ENCODE assay signal across 23 cellular contexts in genomic region chr11:3205261-3206127, GRCh38. TPM values are rescaled to one million over a fixed set of nuclear protein-coding genes. Genes with fewer than 3 reads are reported as not detected.
DNase-seq lines count a peak whose midpoint lies in the region; ATAC-seq, FAIRE-seq and TF ChIP-seq lines count a peak whose summit lies in the region.
"Had no signal": no experiment of that assay in that cellular context is flagged by ENCODE, and none has a peak within 500 bp of the region (broad histone marks: within the 10 kb centered on the region; RNA-seq: fewer than 3 reads in every experiment).

No MANE protein-coding gene starts in this region.

- H4K20me1 ChIP-seq in K562 (replicated peaks; ENCODE audit: control insufficient read depth, insufficient read depth, low read length) (peaks cover 8% of the 10 kb centered on the region), HepG2 (ENCODE audit: insufficient read depth, low read length) (0 out of 2 replicates have a peak, but pooled peaks cover 4% of the 10 kb centered on the region)

- BruUV-seq in K562 (replicated peaks; lab: Mats Ljungman, UMichigan) = no TSS peak
- no TSS peak for BruUV-seq in HepG2 (replicated peaks; lab: Mats Ljungman, UMichigan)

- H2AFZ ChIP-seq in K562 (ENCODE audit: low read depth, low read length) = no peak overlapping the region
- H2AFZ ChIP-seq in HepG2 (ENCODE audit: low read length) = no peak overlapping the region

- H3K4me1 ChIP-seq in heart right ventricle (peaks cover 3 to 26% (median 13%) of the 10 kb centered on the region in 9 donors), K562 (replicated peaks in 1 of 2; ENCODE audit: control insufficient read depth in 2 of 2, insufficient read depth in 2 of 2, low read length in 2 of 2) (peaks cover 0 to 31% of the 10 kb centered on the region in 2 experiments; a peak in 1 of 5 replicates), HepG2 (ENCODE audit: insufficient read depth, low read length) (no peaks in the 10 kb centered on the region)

- no peak for TF ChIP-seq CTCF in heart right ventricle (IDR thresholded peaks at IDR 0.05)
- TF ChIP-seq CTCF in K562 (IDR thresholded peaks at IDR 0.05 in 2 of 3, conservative IDR thresholded peaks at IDR 0.05 in 1 of 3; ENCODE audit: insufficient read depth in 2 of 3, low read depth in 1 of 3, low read length in 3 of 3) = no peak
- TF ChIP-seq CTCF in HepG2 (CRISPR knock-in tag; IDR thresholded peaks at IDR 0.05) = no peak

- intact Hi-C loops in left cardiac atrium (cut with DNase I) (no loop called here), heart right ventricle (cut with DNase I) (no loop called here), K562 (cut with micrococcal nuclease) (no loop called here), HepG2 (cut with micrococcal nuclease; ENCODE audit: unreplicated experiment) (no loop called here)

- CTCF ChIA-PET in K562 (lab: Yijun Ruan, JAX; ENCODE audit: low intra/inter-chr PET ratio) = no interaction called here
- CTCF ChIA-PET in HepG2 (lab: Yijun Ruan, JAX; ENCODE audit: low intra/inter-chr PET ratio, low total read pairs) = no interaction called here

- peaks cover 0 to 6% (median under 1%) of the 10 kb centered on the region in 11 donors for H3K9me3 ChIP-seq in heart right ventricle
- H3K9me3 ChIP-seq in K562 (replicated peaks; ENCODE audit: control insufficient read depth, insufficient read depth, low read depth, low read length) = no peaks in the 10 kb centered on the region
- no peaks in the 10 kb centered on the region for H3K9me3 ChIP-seq in HepG2 (ENCODE audit: low read length)
- H3K9me3 ChIP-seq: neutrophil had no signal

- H3K4me2 ChIP-seq in K562 (ENCODE audit: insufficient read depth, low read length) = no peak overlapping the region
- H3K4me2 ChIP-seq in HepG2 (ENCODE audit: low read depth, low read length) = no peak overlapping the region

- H3K9ac ChIP-seq in K562 (ENCODE audit: insufficient read depth in 1 of 2, low read depth in 2 of 2, low read length in 2 of 2) = no peak overlapping the region
- no peak overlapping the region for H3K9ac ChIP-seq in HepG2 (ENCODE audit: insufficient read depth, low read depth, low read length)

- TF ChIP-seq EP300 in K562 (IDR thresholded peaks at IDR 0.05; ENCODE audit: low read length) (no peak), HepG2 (IDR thresholded peaks at IDR 0.05; ENCODE audit: low read depth in 2 of 2, low read length in 2 of 2) (no peak), HepG2 (CRISPR knock-in tag; IDR thresholded peaks at IDR 0.05; ENCODE audit: borderline replicate concordance) (no peak)

- 36 to 55% methylated on average over 16 of the region's 16 CpGs for WGBS in heart right ventricle, 2 donors
- WGBS in K562 (ENCODE audit: insufficient coverage, low coverage, missing lambda C conversion rate) = 3% methylated on average over 15 of the region's 16 CpGs
- WGBS in HepG2 (ENCODE audit: low lambda C conversion rate) = 7% methylated on average over 8 of the region's 16 CpGs

- POLR2A ChIA-PET in K562 (lab: Yijun Ruan, JAX) (interaction anchor here (0.5 to 0.6 kb wide), 5 partner anchors 71 to 822 kb away, joined by 3 to 5 read pairs (median 3); no protein-coding TSS in a partner anchor), HepG2 (lab: Yijun Ruan, JAX) (no interaction called here)

- no peak for TF ChIP-seq POLR2A in K562 (conservative IDR thresholded peaks at IDR 0.05)
- TF ChIP-seq POLR2A in HepG2 (IDR thresholded peaks at IDR 0.05; ENCODE audit: insufficient read depth in 1 of 2, low read depth in 2 of 2, low read length in 2 of 2) = no peak

- no peak for TF ChIP-seq RAD21 in K562 (CRISPR knock-in tag; conservative IDR thresholded peaks at IDR 0.05 in 1 of 2, IDR thresholded peaks at IDR 0.05 in 1 of 2)
- no peak for TF ChIP-seq RAD21 in HepG2 (CRISPR knock-in tag; IDR thresholded peaks at IDR 0.05)

- H3K27me3 ChIP-seq in heart right ventricle (peaks cover 13 to 49% (median 42%) of the 10 kb centered on the region in 7 donors), K562 (ENCODE audit: control insufficient read depth in 2 of 2, insufficient read depth in 2 of 2, low read length in 2 of 2) (peaks cover 26 to 48% of the 10 kb centered on the region in 2 experiments; a peak in 4 of 5 replicates), HepG2 (ENCODE audit: control insufficient read depth in 1 of 2, insufficient read depth in 2 of 2, low read length in 2 of 2) (peaks cover 15 to 52% of the 10 kb centered on the region in 2 experiments)

- H3K27ac ChIP-seq in heart right ventricle (no peak overlapping the region), K562 (ENCODE audit: extremely low read depth, low read depth, low read length) (no peak overlapping the region), HepG2 (ENCODE audit: extremely low read length, insufficient read depth, low read length) (no peak overlapping the region)
- H3K27ac ChIP-seq: neutrophil had no signal

- H3K36me3 ChIP-seq in heart right ventricle (no peaks in the 10 kb centered on the region), K562 (ENCODE audit: control insufficient read depth, insufficient read depth, low read length) (no peaks in the 10 kb centered on the region), HepG2 (replicated peaks in 1 of 2; ENCODE audit: control insufficient read depth in 1 of 2, insufficient read depth in 2 of 2, low read length in 2 of 2) (no peaks in the 10 kb centered on the region)
- H3K36me3 ChIP-seq: neutrophil had no signal

- FAIRE-seq in K562 (lab: Jason Lieb, UNC) (no peak), HepG2 (lab: Jason Lieb, UNC) (no peak)

- DNase-seq in left cardiac atrium (peak; percentile 13), heart right ventricle (no peak), K562 (ENCODE audit: extremely low read depth in 1 of 4, low spot score in 3 of 4) (no peak), HepG2 (ENCODE audit: low spot score) (no peak), NCI-H1694 (lab: John Stamatoyannopoulos, UW) (no peak)
- no peak for DNase-seq in stimulated activated CD4-positive, alpha-beta T cell treated with anti-CD3 and anti-CD28 coated beads, Interleukin-2, amount 100 ng/mL, for 48 hours
- DNase-seq in activated naive CD4-positive, alpha-beta T cell (lab: John Stamatoyannopoulos, UW) = no peak
- DNase-seq: ACHN; activated CD4-positive, alpha-beta T cell treated with anti-CD3 and anti-CD28 coated beads, Interleukin-2, amount 50 U/mL, for 1 hour; activated effector memory CD4-positive, alpha-beta T cell treated with anti-CD3 and anti-CD28 coated beads, Interleukin-2, amount 50 U/mL, for 16 hours; caudate nucleus; DMS153; erythroblast; GF-D8; NCI-H187; substantia nigra had no signal

- H3K79me2 ChIP-seq in K562 (ENCODE audit: control insufficient read depth, insufficient read depth, low read length) (no peaks in the 10 kb centered on the region), HepG2 (ENCODE audit: insufficient read depth, low read length) (no peaks in the 10 kb centered on the region)

- ATAC-seq in left cardiac atrium = no peak
- ATAC-seq in heart right ventricle = no peak
- no peak; the same call in 2 of the 3 replicates for ATAC-seq in K562
- ATAC-seq in HepG2 = no peak
- ATAC-seq in HG02678 (IDR thresholded peaks at IDR 0.05; ENCODE audit: unreplicated experiment) = no peak

- no peaks in the 10 kb centered on the region for H3K9me1 ChIP-seq in K562 (ENCODE audit: control insufficient read depth, insufficient read depth, low read length)

- in situ Hi-C loops in K562 (cut with MboI) = no loop called here
- in situ Hi-C loops in HepG2 (cut with HindIII; ENCODE audit: extremely low pct_ligation_motif_present, low pct_unique_long_range_greater_than_20kb) = no loop called here

- H3K4me3 ChIP-seq in heart right ventricle (no peak overlapping the region), K562 (no peak overlapping the region), HepG2 (replicated peaks in 1 of 3; ENCODE audit: insufficient read depth in 1 of 3, low read depth in 2 of 3, low read length in 3 of 3) (no peak overlapping the region)

RNA-seq across cellular contexts. Expression of gene MRGPRG, which starts 13.1 kb away (rescaled TPM):
- total RNA-seq in left cardiac atrium (not detected), heart right ventricle (not detected), K562 (2014; rRNA removed) (not detected in 2 replicates), K562 (2014; rRNA removed; fragmentation: Illumina TruSeq; extraction: Trizol) (not detected in 2 replicates), K562 (2015; rRNA removed; fragmentation: Illumina TruSeq; extraction: Trizol) (not detected in 2 replicates), K562 (2021) (not detected in 2 replicates), HepG2 (2016; rRNA removed; fragmentation: Illumina TruSeq; extraction: Trizol) (not detected in 2 replicates)
- polyA plus RNA-seq in heart right ventricle (not detected), K562 (2011; rRNA removed) (not detected in 2 replicates), K562 (2014; fragmentation: Illumina TruSeq; extraction: Trizol) (not detected in 2 replicates), K562 (2014; fragmentation: Nextera tagmentation; extraction: Ambion mirVana) (not detected), K562 (2014; rRNA removed) (not detected in 2 replicates), HepG2 (2011; rRNA removed) (not detected in 2 replicates)
- total RNA-seq in K562 (2011; cell fraction: chromatin; rRNA removed; ENCODE audit: low replicate concordance) = not detected in 2 replicates
- total RNA-seq in K562 (2011; cell fraction: nucleolus; rRNA removed) = not detected in 2 replicates
- total RNA-seq in K562 (2011; cell fraction: nucleoplasm; rRNA removed) = not detected in 2 replicates
- not detected in 2 replicates for polyA plus RNA-seq in K562 (2011; cell fraction: cytosol; rRNA removed)
- polyA plus RNA-seq in K562 (2011; cell fraction: nucleus; rRNA removed) = not detected in 2 replicates
- not detected in 2 replicates for polyA plus RNA-seq in K562 (2012)
- not detected in 2 replicates for polyA minus RNA-seq in K562 (2011; rRNA and poly(A)+ RNA removed)
- not detected in 2 replicates for polyA minus RNA-seq in K562 (2011; cell fraction: cytosol; rRNA and poly(A)+ RNA removed)
- not detected in 2 replicates for polyA minus RNA-seq in K562 (2011; cell fraction: nucleus; rRNA and poly(A)+ RNA removed)
- total RNA-seq in HepG2 (2016; cell fraction: cytosol; rRNA removed; fragmentation: Illumina TruSeq; extraction: Trizol; ENCODE audit: low read depth) = not detected in 2 replicates
- total RNA-seq in HepG2 (2016; cell fraction: insoluble cytoplasmic fraction; rRNA removed; fragmentation: Illumina TruSeq; extraction: Trizol) = not detected in 2 replicates
- total RNA-seq in HepG2 (2016; cell fraction: membrane; rRNA removed; fragmentation: Illumina TruSeq; extraction: Trizol) = not detected in 2 replicates
- not detected in 2 replicates for total RNA-seq in HepG2 (2016; cell fraction: nucleus; rRNA removed; fragmentation: Illumina TruSeq; extraction: Trizol)
- not detected in 2 replicates for polyA plus RNA-seq in HepG2 (2011; cell fraction: cytosol; rRNA removed)
- not detected in 2 replicates for polyA plus RNA-seq in HepG2 (2011; cell fraction: nucleus; rRNA removed)
- not detected in 2 replicates for polyA plus RNA-seq in HepG2 (2012)
- polyA plus RNA-seq in HepG2 (2016; cell fraction: cytosol; fragmentation: Illumina TruSeq; extraction: Trizol; ENCODE audit: low read depth) = not detected in 2 replicates
- not detected in 2 replicates for polyA plus RNA-seq in HepG2 (2016; cell fraction: insoluble cytoplasmic fraction; fragmentation: Illumina TruSeq; extraction: Trizol; ENCODE audit: low read depth)
- not detected in 2 replicates for polyA plus RNA-seq in HepG2 (2016; cell fraction: membrane; fragmentation: Illumina TruSeq; extraction: Trizol; ENCODE audit: low read depth)
- polyA plus RNA-seq in HepG2 (2016; cell fraction: nucleus; fragmentation: Illumina TruSeq; extraction: Trizol; ENCODE audit: insufficient read depth, low read depth) = not detected in 2 replicates
- not detected in 2 replicates for polyA minus RNA-seq in HepG2 (2011; rRNA and poly(A)+ RNA removed; ENCODE audit: low replicate concordance)
- polyA minus RNA-seq in HepG2 (2011; cell fraction: cytosol; rRNA and poly(A)+ RNA removed) = not detected in 2 replicates
- not detected in 2 replicates for polyA minus RNA-seq in HepG2 (2011; cell fraction: nucleus; rRNA and poly(A)+ RNA removed)
- total RNA-seq: M059J; mononuclear cell; OCI-LY7; renal cortical epithelial cell; T-helper 1 cell treated with Interleukin-12 subunit alpha and Interleukin-12 subunit beta and Interleukin-4 antibody, amounts not matched to agents 30 ng/mL and 1 ng/mL, for 36 hours had no signal

RNA-seq across cellular contexts. Expression of gene MRGPRE, which starts 26.7 kb away (rescaled TPM):
- total RNA-seq in left cardiac atrium = under 1 TPM in 1 of 2 donors, not detected in 1; 0.15 TPM
- 1 to 10 TPM in 2 of 10 donors, under 1 TPM in 7, not detected in 1; 0.21 to 2.5 (median 0.51) TPM for total RNA-seq in heart right ventricle
- polyA plus RNA-seq in heart right ventricle = not detected
- total RNA-seq in K562 (2011; cell fraction: chromatin; rRNA removed; ENCODE audit: low replicate concordance) = not detected in 2 replicates
- total RNA-seq in K562 (2011; cell fraction: nucleolus; rRNA removed) = not detected in 2 replicates
- not detected in 2 replicates for total RNA-seq in K562 (2011; cell fraction: nucleoplasm; rRNA removed)
- total RNA-seq in K562 (2014; rRNA removed) = not detected in 2 replicates
- not detected in 2 replicates for total RNA-seq in K562 (2014; rRNA removed; fragmentation: Illumina TruSeq; extraction: Trizol)
- not detected in 2 replicates for total RNA-seq in K562 (2015; rRNA removed; fragmentation: Illumina TruSeq; extraction: Trizol)
- not detected in 2 replicates for total RNA-seq in K562 (2021)
- polyA plus RNA-seq in K562 (2011; rRNA removed) = not detected in 2 replicates
- polyA plus RNA-seq in K562 (2011; cell fraction: cytosol; rRNA removed) = 0.09 TPM in 1 of 2 replicates, not detected in the other
- not detected in 2 replicates for polyA plus RNA-seq in K562 (2011; cell fraction: nucleus; rRNA removed)
- not detected in 2 replicates for polyA plus RNA-seq in K562 (2012)
- polyA plus RNA-seq in K562 (2014; fragmentation: Illumina TruSeq; extraction: Trizol) = not detected in 2 replicates
- not detected for polyA plus RNA-seq in K562 (2014; fragmentation: Nextera tagmentation; extraction: Ambion mirVana)
- not detected in 2 replicates for polyA plus RNA-seq in K562 (2014; rRNA removed)
- polyA minus RNA-seq in K562 (2011; rRNA and poly(A)+ RNA removed) = not detected in 2 replicates
- polyA minus RNA-seq in K562 (2011; cell fraction: cytosol; rRNA and poly(A)+ RNA removed) = not detected in 2 replicates
- not detected in 2 replicates for polyA minus RNA-seq in K562 (2011; cell fraction: nucleus; rRNA and poly(A)+ RNA removed)
- total RNA-seq in HepG2 (2016; rRNA removed; fragmentation: Illumina TruSeq; extraction: Trizol) = not detected in 2 replicates
- not detected in 2 replicates for total RNA-seq in HepG2 (2016; cell fraction: cytosol; rRNA removed; fragmentation: Illumina TruSeq; extraction: Trizol; ENCODE audit: low read depth)
- not detected in 2 replicates for total RNA-seq in HepG2 (2016; cell fraction: insoluble cytoplasmic fraction; rRNA removed; fragmentation: Illumina TruSeq; extraction: Trizol)
- not detected in 2 replicates for total RNA-seq in HepG2 (2016; cell fraction: membrane; rRNA removed; fragmentation: Illumina TruSeq; extraction: Trizol)
- not detected in 2 replicates for total RNA-seq in HepG2 (2016; cell fraction: nucleus; rRNA removed; fragmentation: Illumina TruSeq; extraction: Trizol)
- not detected in 2 replicates for polyA plus RNA-seq in HepG2 (2011; rRNA removed)
- polyA plus RNA-seq in HepG2 (2011; cell fraction: cytosol; rRNA removed) = not detected in 2 replicates
- polyA plus RNA-seq in HepG2 (2011; cell fraction: nucleus; rRNA removed) = not detected in 2 replicates
- polyA plus RNA-seq in HepG2 (2012) = not detected in 2 replicates
- polyA plus RNA-seq in HepG2 (2016; cell fraction: cytosol; fragmentation: Illumina TruSeq; extraction: Trizol; ENCODE audit: low read depth) = not detected in 2 replicates
- polyA plus RNA-seq in HepG2 (2016; cell fraction: insoluble cytoplasmic fraction; fragmentation: Illumina TruSeq; extraction: Trizol; ENCODE audit: low read depth) = not detected in 2 replicates
- polyA plus RNA-seq in HepG2 (2016; cell fraction: membrane; fragmentation: Illumina TruSeq; extraction: Trizol; ENCODE audit: low read depth) = not detected in 2 replicates
- not detected in 2 replicates for polyA plus RNA-seq in HepG2 (2016; cell fraction: nucleus; fragmentation: Illumina TruSeq; extraction: Trizol; ENCODE audit: insufficient read depth, low read depth)
- not detected in 2 replicates for polyA minus RNA-seq in HepG2 (2011; rRNA and poly(A)+ RNA removed; ENCODE audit: low replicate concordance)
- polyA minus RNA-seq in HepG2 (2011; cell fraction: cytosol; rRNA and poly(A)+ RNA removed) = not detected in 2 replicates
- polyA minus RNA-seq in HepG2 (2011; cell fraction: nucleus; rRNA and poly(A)+ RNA removed) = not detected in 2 replicates
- total RNA-seq: M059J; mononuclear cell; OCI-LY7; renal cortical epithelial cell; T-helper 1 cell treated with Interleukin-12 subunit alpha and Interleukin-12 subunit beta and Interleukin-4 antibody, amounts not matched to agents 30 ng/mL and 1 ng/mL, for 36 hours had no signal

RNA-seq across cellular contexts. Expression of gene OSBPL5, which starts 40.4 kb away (rescaled TPM):
- total RNA-seq in left cardiac atrium = 10 to 100 TPM; 17.3 to 21.0 TPM
- 10 to 100 TPM; 12.7 to 18.2 (median 15.5) TPM for total RNA-seq in heart right ventricle
- 10 to 100 TPM; 10.4 to 18.7 TPM for polyA plus RNA-seq in heart right ventricle
- 40.9 and 87.7 TPM in 2 replicates for total RNA-seq in K562 (2011; cell fraction: chromatin; rRNA removed; ENCODE audit: low replicate concordance)
- total RNA-seq in K562 (2011; cell fraction: nucleolus; rRNA removed) = 31.7 and 40.8 TPM in 2 replicates
- 28.2 and 35.2 TPM in 2 replicates for total RNA-seq in K562 (2011; cell fraction: nucleoplasm; rRNA removed)
- total RNA-seq in K562 (2014; rRNA removed) = 6.6 and 8.0 TPM in 2 replicates
- 1.4 and 2.4 TPM in 2 replicates for total RNA-seq in K562 (2014; rRNA removed; fragmentation: Illumina TruSeq; extraction: Trizol)
- total RNA-seq in K562 (2015; rRNA removed; fragmentation: Illumina TruSeq; extraction: Trizol) = 6.4 and 6.5 TPM in 2 replicates
- 14.3 and 14.8 TPM in 2 replicates for total RNA-seq in K562 (2021)
- polyA plus RNA-seq in K562 (2011; rRNA removed) = 3.2 and 7.5 TPM in 2 replicates
- polyA plus RNA-seq in K562 (2011; cell fraction: cytosol; rRNA removed) = 3.8 and 6.2 TPM in 2 replicates
- 22.7 and 40.1 TPM in 2 replicates for polyA plus RNA-seq in K562 (2011; cell fraction: nucleus; rRNA removed)
- polyA plus RNA-seq in K562 (2012) = 7.8 and 10.2 TPM in 2 replicates
- 3.1 and 4.6 TPM in 2 replicates for polyA plus RNA-seq in K562 (2014; fragmentation: Illumina TruSeq; extraction: Trizol)
- under 1 TPM; 0.06 to 0.10 TPM for polyA plus RNA-seq in K562 (2014; fragmentation: Nextera tagmentation; extraction: Ambion mirVana)
- 6.6 and 11.9 TPM in 2 replicates for polyA plus RNA-seq in K562 (2014; rRNA removed)
- 1.6 and 1.9 TPM in 2 replicates for polyA minus RNA-seq in K562 (2011; rRNA and poly(A)+ RNA removed)
- polyA minus RNA-seq in K562 (2011; cell fraction: cytosol; rRNA and poly(A)+ RNA removed) = 5.9 and 6.9 TPM in 2 replicates
- 13.1 and 15.5 TPM in 2 replicates for polyA minus RNA-seq in K562 (2011; cell fraction: nucleus; rRNA and poly(A)+ RNA removed)
- total RNA-seq in HepG2 (2016; rRNA removed; fragmentation: Illumina TruSeq; extraction: Trizol) = not detected in 2 replicates
- 0.26 TPM in 1 of 2 replicates, not detected in the other for total RNA-seq in HepG2 (2016; cell fraction: cytosol; rRNA removed; fragmentation: Illumina TruSeq; extraction: Trizol; ENCODE audit: low read depth)
- total RNA-seq in HepG2 (2016; cell fraction: insoluble cytoplasmic fraction; rRNA removed; fragmentation: Illumina TruSeq; extraction: Trizol) = not detected in 2 replicates
- total RNA-seq in HepG2 (2016; cell fraction: membrane; rRNA removed; fragmentation: Illumina TruSeq; extraction: Trizol) = not detected in 2 replicates
- not detected in 2 replicates for total RNA-seq in HepG2 (2016; cell fraction: nucleus; rRNA removed; fragmentation: Illumina TruSeq; extraction: Trizol)
- not detected in 2 replicates for polyA plus RNA-seq in HepG2 (2011; rRNA removed)
- not detected in 2 replicates for polyA plus RNA-seq in HepG2 (2011; cell fraction: cytosol; rRNA removed)
- polyA plus RNA-seq in HepG2 (2011; cell fraction: nucleus; rRNA removed) = 0.34 TPM in 1 of 2 replicates, not detected in the other
- polyA plus RNA-seq in HepG2 (2012) = not detected in 2 replicates
- polyA plus RNA-seq in HepG2 (2016; cell fraction: cytosol; fragmentation: Illumina TruSeq; extraction: Trizol; ENCODE audit: low read depth) = not detected in 2 replicates
- not detected in 2 replicates for polyA plus RNA-seq in HepG2 (2016; cell fraction: insoluble cytoplasmic fraction; fragmentation: Illumina TruSeq; extraction: Trizol; ENCODE audit: low read depth)
- polyA plus RNA-seq in HepG2 (2016; cell fraction: membrane; fragmentation: Illumina TruSeq; extraction: Trizol; ENCODE audit: low read depth) = not detected in 2 replicates
- not detected in 2 replicates for polyA plus RNA-seq in HepG2 (2016; cell fraction: nucleus; fragmentation: Illumina TruSeq; extraction: Trizol; ENCODE audit: insufficient read depth, low read depth)
- polyA minus RNA-seq in HepG2 (2011; rRNA and poly(A)+ RNA removed; ENCODE audit: low replicate concordance) = 41.3 TPM in 1 of 2 replicates, not detected in the other
- polyA minus RNA-seq in HepG2 (2011; cell fraction: cytosol; rRNA and poly(A)+ RNA removed) = 0.40 and 0.97 TPM in 2 replicates
- not detected in 2 replicates for polyA minus RNA-seq in HepG2 (2011; cell fraction: nucleus; rRNA and poly(A)+ RNA removed)
